23 cellular contexts compared by ENCODE assay signal in the genomic region with DNA sequence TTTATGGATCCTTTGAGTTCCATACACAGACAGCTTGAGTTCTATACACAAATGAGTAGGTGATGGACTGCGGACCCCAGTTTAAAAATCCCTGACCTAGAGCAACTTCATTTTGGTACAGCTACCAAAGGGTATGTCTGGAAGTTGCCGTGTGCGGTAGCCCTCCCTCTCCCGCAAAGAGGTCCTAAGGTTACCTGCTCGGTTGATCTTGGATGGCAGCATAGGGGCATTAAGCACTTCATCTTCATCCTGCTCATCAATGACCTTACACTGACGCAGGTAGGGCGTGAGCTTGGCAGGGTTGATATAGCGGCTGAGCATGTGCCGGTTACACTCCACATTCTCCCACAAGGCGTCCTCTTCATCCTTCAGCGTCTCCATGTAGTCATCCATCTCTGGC.
DNase-seq lines count a peak whose midpoint lies in the region; ATAC-seq and TF ChIP-seq lines count a peak whose summit lies in the region.
"Had no signal": no experiment of that assay in that cellular context is flagged by ENCODE, and none has a peak within 500 bp of the region (broad histone marks: within the 10 kb centered on the region; RNA-seq: fewer than 3 reads in every experiment).

No MANE protein-coding gene starts in this region.

- H3K36me3 Mint-ChIP-seq in activated CD4-positive, alpha-beta T cell treated with anti-CD3 and anti-CD28 coated beads for 36 hours (ENCODE audit: low read depth) = peaks cover 87% of the 10 kb centered on the region
- H3K36me3 Mint-ChIP-seq in CD8-positive, alpha-beta T cell = peaks cover 87% of the 10 kb centered on the region
- H3K36me3 Mint-ChIP-seq in chondrocyte (ENCODE audit: low read depth) = no peaks in the 10 kb centered on the region
- peaks cover 67% of the 10 kb centered on the region for H3K36me3 Mint-ChIP-seq in natural killer cell treated with Interleukin-12 subunit alpha and Interleukin-12 subunit beta and Interleukin-15 and Interleukin-18, amount 100 ng/mL, for 72 hours

- no peaks in the 10 kb centered on the region for H3K79me2 ChIP-seq in MM.1S (ENCODE audit: low read length)

- H3K27me3 Mint-ChIP-seq in activated CD4-positive, alpha-beta T cell treated with anti-CD3 and anti-CD28 coated beads for 36 hours = no peaks in the 10 kb centered on the region
- no peaks in the 10 kb centered on the region for H3K27me3 Mint-ChIP-seq in CD8-positive, alpha-beta T cell (ENCODE audit: low read depth)
- H3K27me3 Mint-ChIP-seq in chondrocyte (ENCODE audit: low read depth) = peaks cover 8% of the 10 kb centered on the region
- H3K27me3 Mint-ChIP-seq in natural killer cell treated with Interleukin-12 subunit alpha and Interleukin-12 subunit beta and Interleukin-15 and Interleukin-18, amount 100 ng/mL, for 72 hours = no peaks in the 10 kb centered on the region
- H3K27me3 Mint-ChIP-seq: CD4-positive, CD25-positive, alpha-beta regulatory T cell; stimulated activated naive CD8-positive, alpha-beta T cell treated with anti-CD3 and anti-CD28 coated beads, Interleukin-15, Interleukin-2, amounts not matched to agents 100 ng/mL and 50 ng/mL, for 24 hours had no signal

- H3F3A ChIP-seq in MM.1S (ENCODE audit: insufficient read depth, low read length) = no peaks in the 10 kb centered on the region

- peaks cover 39% of the 10 kb centered on the region for H3K36me3 ChIP-seq in CD8-positive, alpha-beta T cell (ENCODE audit: insufficient read depth, low read length)
- peaks cover 3% of the 10 kb centered on the region; the same call in 1 of the 2 replicates for H3K36me3 ChIP-seq in MM.1S (replicated peaks; ENCODE audit: insufficient read depth, low read length)
- H3K36me3 ChIP-seq: brain microvascular endothelial cell, heart left ventricle, tibial artery had no signal

- H3K4me3 ChIP-seq in CD8-positive, alpha-beta T cell (ENCODE audit: low read depth, low read length) = no peak overlapping the region
- no peak overlapping the region for H3K4me3 ChIP-seq in MM.1S (ENCODE audit: low read length)
- H3K4me3 ChIP-seq: heart left ventricle, psoas muscle, tibial artery had no signal

- POLR2A ChIA-PET in activated CD4-positive, alpha-beta T cell treated with anti-CD3 and anti-CD28 coated beads for 36 hours (lab: Charles Lee) = no interaction called here
- POLR2A ChIA-PET in CD8-positive, alpha-beta T cell (lab: Charles Lee) = no interaction called here

- no peak for TF ChIP-seq CTCF in CD8-positive, alpha-beta T cell (IDR thresholded peaks at IDR 0.05)
- TF ChIP-seq CTCF in chondrocyte (IDR thresholded peaks at IDR 0.05) (no peak), MM.1S (IDR thresholded peaks at IDR 0.05; ENCODE audit: low read length) (no peak)

- H3K9me2 ChIP-seq in MM.1S (replicated peaks; ENCODE audit: insufficient read depth, low read length) = no peaks in the 10 kb centered on the region
- H3K9me2 ChIP-seq: SK-N-SH had no signal

- H3K4me3 Mint-ChIP-seq in activated CD4-positive, alpha-beta T cell treated with anti-CD3 and anti-CD28 coated beads for 36 hours = no peak overlapping the region
- no peak overlapping the region for H3K4me3 Mint-ChIP-seq in CD8-positive, alpha-beta T cell
- H3K4me3 Mint-ChIP-seq in chondrocyte (ENCODE audit: unreplicated experiment) = no peak overlapping the region
- H3K4me3 Mint-ChIP-seq in natural killer cell treated with Interleukin-12 subunit alpha and Interleukin-12 subunit beta and Interleukin-15 and Interleukin-18, amount 100 ng/mL, for 72 hours = peak overlapping the region; percentile 23
- H3K4me3 Mint-ChIP-seq: CD4-positive, CD25-positive, alpha-beta regulatory T cell; stimulated activated naive CD8-positive, alpha-beta T cell treated with anti-CD3 and anti-CD28 coated beads, Interleukin-15, Interleukin-2, amounts not matched to agents 100 ng/mL and 50 ng/mL, for 24 hours; T-helper 1 cell treated with Interleukin-12 subunit alpha and Interleukin-12 subunit beta and Interleukin-4 antibody, amounts not matched to agents 30 μg/mL and 1 μg/mL, for 36 hours had no signal

- H3K4me2 ChIP-seq in MM.1S (ENCODE audit: low read depth, low read length) = no peak overlapping the region
- H3K4me2 ChIP-seq: SK-N-SH had no signal

- no peaks in the 10 kb centered on the region for H3K27me3 ChIP-seq in CD8-positive, alpha-beta T cell (ENCODE audit: insufficient read depth, low read length)
- H3K27me3 ChIP-seq in MM.1S (replicated peaks; ENCODE audit: insufficient read depth, low read length) = no peaks in the 10 kb centered on the region
- H3K27me3 ChIP-seq: brain microvascular endothelial cell, heart left ventricle, tibial artery had no signal

- no peak overlapping the region for H3K9ac ChIP-seq in MM.1S (ENCODE audit: low read length)
- H3K9ac ChIP-seq: SK-N-SH had no signal

- DNase-seq in activated CD4-positive, alpha-beta T cell treated with anti-CD3 and anti-CD28 coated beads for 36 hours = peak; percentile 2
- no peak for DNase-seq in activated CD4-positive, alpha-beta T cell treated with anti-CD3 and anti-CD28 coated beads, Interleukin-2, amount 50 U/mL, for 1 hour
- no peak for DNase-seq in CD8-positive, alpha-beta T cell
- DNase-seq in chondrocyte (ENCODE audit: low spot score) = peak; percentile 12
- no peak for DNase-seq in natural killer cell treated with Interleukin-12 subunit alpha and Interleukin-12 subunit beta and Interleukin-15 and Interleukin-18, amount 100 ng/mL, for 72 hours (ENCODE audit: low spot score)
- DNase-seq in MM.1S = no peak
- DNase-seq in NCI-H1436 (lab: John Stamatoyannopoulos, UW) = no peak
- DNase-seq: 8988T; activated CD4-positive, alpha-beta T cell treated with anti-CD3 and anti-CD28 coated beads for 4 hours; amniotic stem cell; brain microvascular endothelial cell; CD4-positive, CD25-positive, alpha-beta regulatory T cell; GOT3; heart left ventricle; NCI-H1694 treated with DMSO at 0.1 percent for 48 hours; psoas muscle; SK-N-SH; stimulated activated CD4-positive, alpha-beta T cell treated with anti-CD3 and anti-CD28 coated beads, Interleukin-15, amount 100 ng/mL, for 24 hours had no signal

- peaks cover 5% of the 10 kb centered on the region for H3K4me1 ChIP-seq in CD8-positive, alpha-beta T cell (ENCODE audit: insufficient read depth, low read length)
- H3K4me1 ChIP-seq in MM.1S (ENCODE audit: low read length) = no peaks in the 10 kb centered on the region
- H3K4me1 ChIP-seq: psoas muscle, tibial artery had no signal

- CTCF ChIA-PET in activated CD4-positive, alpha-beta T cell treated with anti-CD3 and anti-CD28 coated beads for 36 hours (lab: Charles Lee) = interaction anchor here (0.5 to 1.5 kb wide), 3 partner anchors 14 to 60 kb away, joined by 3 to 5 read pairs (median 3); no protein-coding TSS in a partner anchor
- CTCF ChIA-PET in CD8-positive, alpha-beta T cell (lab: Charles Lee) = no interaction called here

- intact Hi-C loops in activated CD4-positive, alpha-beta T cell treated with anti-CD3 and anti-CD28 coated beads for 36 hours (cut with DNase I, micrococcal nuclease) = no loop called here
- intact Hi-C loops in CD8-positive, alpha-beta T cell (cut with DNase I, micrococcal nuclease) = loop anchor here in 1 of 2 experiments (5.0 kb wide), 1 partner anchor 55 kb away; no protein-coding TSS in a partner anchor

- H3K9me3 ChIP-seq in CD8-positive, alpha-beta T cell (ENCODE audit: low read length) = no peaks in the 10 kb centered on the region
- H3K9me3 ChIP-seq in MM.1S (replicated peaks; ENCODE audit: insufficient read depth, low read length) = no peaks in the 10 kb centered on the region
- H3K9me3 ChIP-seq: SK-N-SH had no signal

- H2AFZ ChIP-seq in MM.1S (ENCODE audit: low read length) = no peak overlapping the region

- H3K27ac ChIP-seq in CD8-positive, alpha-beta T cell (ENCODE audit: low read depth, low read length) = no peak overlapping the region
- H3K27ac ChIP-seq in MM.1S (ENCODE audit: low read length) = no peak overlapping the region
- H3K27ac ChIP-seq: brain microvascular endothelial cell, heart left ventricle, psoas muscle, RWPE1, tibial artery had no signal

- peak overlapping the region; percentile 42 for H3K27ac Mint-ChIP-seq in activated CD4-positive, alpha-beta T cell treated with anti-CD3 and anti-CD28 coated beads for 36 hours
- H3K27ac Mint-ChIP-seq in CD8-positive, alpha-beta T cell = peak overlapping the region; percentile 37
- no peak overlapping the region for H3K27ac Mint-ChIP-seq in chondrocyte (ENCODE audit: unreplicated experiment)
- H3K27ac Mint-ChIP-seq in natural killer cell treated with Interleukin-12 subunit alpha and Interleukin-12 subunit beta and Interleukin-15 and Interleukin-18, amount 100 ng/mL, for 72 hours = peak overlapping the region; percentile 73 to 89
- H3K27ac Mint-ChIP-seq: CD4-positive, CD25-positive, alpha-beta regulatory T cell; stimulated activated naive CD8-positive, alpha-beta T cell treated with anti-CD3 and anti-CD28 coated beads, Interleukin-15, Interleukin-2, amounts not matched to agents 100 ng/mL and 50 ng/mL, for 24 hours; T-helper 1 cell treated with Interleukin-12 subunit alpha and Interleukin-12 subunit beta and Interleukin-4 antibody, amounts not matched to agents 30 μg/mL and 1 μg/mL, for 36 hours had no signal

- H4K20me1 ChIP-seq in MM.1S (ENCODE audit: insufficient read depth, low read length) = no peaks in the 10 kb centered on the region

- H3K9me3 Mint-ChIP-seq in activated CD4-positive, alpha-beta T cell treated with anti-CD3 and anti-CD28 coated beads for 36 hours (ENCODE audit: low read depth) = peaks cover 12% of the 10 kb centered on the region
- peaks cover 7% of the 10 kb centered on the region for H3K9me3 Mint-ChIP-seq in CD8-positive, alpha-beta T cell
- peaks cover 30% of the 10 kb centered on the region for H3K9me3 Mint-ChIP-seq in chondrocyte (ENCODE audit: low read depth)
- H3K9me3 Mint-ChIP-seq in natural killer cell treated with Interleukin-12 subunit alpha and Interleukin-12 subunit beta and Interleukin-15 and Interleukin-18, amount 100 ng/mL, for 72 hours = no peaks in the 10 kb centered on the region

- H3K4me1 Mint-ChIP-seq in activated CD4-positive, alpha-beta T cell treated with anti-CD3 and anti-CD28 coated beads for 36 hours = peaks cover 46% of the 10 kb centered on the region
- peaks cover 34% of the 10 kb centered on the region for H3K4me1 Mint-ChIP-seq in CD8-positive, alpha-beta T cell (ENCODE audit: low read depth)
- H3K4me1 Mint-ChIP-seq in chondrocyte (ENCODE audit: low read depth) = no peaks in the 10 kb centered on the region
- peaks cover 71 to 77% of the 10 kb centered on the region in 2 donors for H3K4me1 Mint-ChIP-seq in natural killer cell treated with Interleukin-12 subunit alpha and Interleukin-12 subunit beta and Interleukin-15 and Interleukin-18, amount 100 ng/mL, for 72 hours (ENCODE audit: low read depth in 2 of 2)

- ATAC-seq in activated CD4-positive, alpha-beta T cell treated with anti-CD3 and anti-CD28 coated beads for 36 hours = no peak
- no peak for ATAC-seq in CD8-positive, alpha-beta T cell
- ATAC-seq in natural killer cell treated with Interleukin-12 subunit alpha and Interleukin-12 subunit beta and Interleukin-15 and Interleukin-18, amount 100 ng/mL, for 72 hours = no peak
- ATAC-seq in HG02588 (IDR thresholded peaks at IDR 0.05; ENCODE audit: unreplicated experiment) = no peak
- ATAC-seq: heart left ventricle, psoas muscle had no signal

Comparison
In these comparisons a context has a peak if more than half of its experiments do, and no peak if none do; other contexts are left out.
1. DNase-seq: peak in activated CD4-positive, alpha-beta T cell treated with anti-CD3 and anti-CD28 coated beads for 36 hours (single experiment) and chondrocyte (single experiment); none in activated CD4-positive, alpha-beta T cell treated with anti-CD3 and anti-CD28 coated beads, Interleukin-2, amount 50 U/mL, for 1 hour (single experiment), CD8-positive, alpha-beta T cell (0 of 7), natural killer cell treated with Interleukin-12 subunit alpha and Interleukin-12 subunit beta and Interleukin-15 and Interleukin-18, amount 100 ng/mL, for 72 hours (single experiment), MM.1S (single experiment) and NCI-H1436 (single experiment).